ENCODE assay signal across 1 cellular context in genomic region chr19:48253999-48254398, GRCh38.
TF ChIP-seq lines count a peak whose summit lies in the region.

No MANE protein-coding gene starts in this region.

TF ChIP-seq in A549, 52 proteins besides CTCF, POLR2A, EP300 and RAD21 (continued from another document):
- TF ChIP-seq E2F6 (IDR thresholded peaks at IDR 0.05; ENCODE audit: borderline replicate concordance, low read depth) = no peak
- TF ChIP-seq REST (IDR thresholded peaks at IDR 0.05) = no peak
- no peak for TF ChIP-seq KDM1A (IDR thresholded peaks at IDR 0.05; ENCODE audit: low read depth)
- no peak for TF ChIP-seq HES2 (IDR thresholded peaks at IDR 0.05)
- no peak for TF ChIP-seq BCL3 (IDR thresholded peaks at IDR 0.05)
- TF ChIP-seq HDAC2 (IDR thresholded peaks at IDR 0.05) = no peak
- no peak for TF ChIP-seq USF2 (IDR thresholded peaks at IDR 0.05)
- no peak for TF ChIP-seq ZC3H11A (IDR thresholded peaks at IDR 0.05)
- no peak for TF ChIP-seq FOSL2 (IDR thresholded peaks at IDR 0.05)
- no peak for TF ChIP-seq FOSL2 (CRISPR knock-in tag; IDR thresholded peaks at IDR 0.05)
- TF ChIP-seq PHF8 (IDR thresholded peaks at IDR 0.05; ENCODE audit: borderline replicate concordance, low read depth) = no peak
- no peak for TF ChIP-seq RARB (CRISPR knock-in tag; IDR thresholded peaks at IDR 0.05)
- TF ChIP-seq CEBPB (IDR thresholded peaks at IDR 0.05) = no peak
- no peak for TF ChIP-seq RCOR1 (IDR thresholded peaks at IDR 0.05; ENCODE audit: low read depth, low read length)
- TF ChIP-seq MAZ (IDR thresholded peaks at IDR 0.05; ENCODE audit: borderline replicate concordance, low read depth, low read length) = no peak
- no peak for TF ChIP-seq CBX8 (IDR thresholded peaks at IDR 0.05)
- TF ChIP-seq RNF2 (IDR thresholded peaks at IDR 0.05; ENCODE audit: borderline replicate concordance, low read depth) = no peak
- no peak for TF ChIP-seq HOXB13 (CRISPR knock-in tag; IDR thresholded peaks at IDR 0.05; ENCODE audit: low read depth)
TF ChIP-seq in A549: peak in this region for 0.
